In the genomic region with DNA sequence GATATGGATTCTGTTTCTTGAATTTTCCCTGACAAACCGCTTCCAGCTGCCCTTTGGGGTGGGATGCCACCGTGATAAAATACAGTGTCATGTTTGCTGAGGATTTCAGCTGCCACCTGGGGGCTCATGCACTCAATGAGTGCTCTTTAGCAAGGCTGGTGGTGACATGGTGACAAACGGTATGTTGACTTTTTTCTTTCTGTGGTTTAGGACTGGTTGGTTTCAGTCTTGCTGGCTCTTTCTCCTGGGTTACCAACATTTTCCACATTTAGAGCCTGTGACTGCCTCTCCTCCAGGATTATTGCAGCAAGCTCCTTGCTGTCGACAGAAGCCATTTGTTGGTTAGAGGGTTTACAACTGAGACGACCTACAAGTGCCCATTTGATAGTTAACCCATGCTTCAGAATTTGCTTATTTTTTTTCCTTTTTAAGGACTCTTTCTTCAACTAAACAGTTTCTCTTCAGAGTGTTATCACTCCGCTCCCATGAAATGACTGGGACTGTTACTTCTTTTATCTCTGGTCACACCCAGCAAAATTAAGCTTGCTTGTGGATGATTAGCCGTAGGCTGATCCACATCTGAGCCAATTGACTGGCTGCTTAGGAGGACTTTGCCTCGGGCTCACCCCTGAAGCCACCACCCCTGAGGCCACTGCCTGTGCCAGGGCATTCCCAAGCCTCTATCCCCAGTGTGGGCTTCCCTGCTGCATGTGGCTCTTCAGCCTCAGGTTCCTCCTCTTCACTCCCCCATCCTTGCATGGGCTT, we compare ENCODE assay signal across 10 cellular contexts. TPM values are rescaled to one million over a fixed set of nuclear protein-coding genes. Genes with fewer than 3 reads are reported as not detected.
A peak's percentile ranks its signal among the peaks of the same experiment; 100 is the strongest.
DNase-seq lines count a peak whose midpoint lies in the region; ATAC-seq and TF ChIP-seq lines count a peak whose summit lies in the region.
"Had no signal": no experiment of that assay in that cellular context is flagged by ENCODE, and none has a peak within 500 bp of the region (broad histone marks: within the 10 kb centered on the region; RNA-seq: fewer than 3 reads in every experiment).

No MANE protein-coding gene starts in this region.

- peak overlapping the region in 1 of 2 donors; percentile 80 for H3K27ac Mint-ChIP-seq in activated naive CD4-positive, alpha-beta T cell treated with anti-CD3 and anti-CD28 coated beads, Interleukin-2, amount 50 U/mL, for 72 hours

- H3K27ac ChIP-seq in duodenal mucosa (ENCODE audit: low read depth, low read length), result no peak overlapping the region
- peak overlapping the region in 1 of 4 donors; percentile 19 for H3K27ac ChIP-seq in transverse colon
- H3K27ac ChIP-seq: body of pancreas had no signal

- H3K36me3 ChIP-seq in duodenal mucosa (ENCODE audit: control insufficient read depth in 1 of 2, insufficient read depth in 2 of 2, low read length in 2 of 2) (no peaks in the 10 kb centered on the region), transverse colon (no peaks in the 10 kb centered on the region)

- H3K9me3 Mint-ChIP-seq in activated naive CD4-positive, alpha-beta T cell treated with anti-CD3 and anti-CD28 coated beads, Interleukin-2, amount 50 U/mL, for 72 hours, result no peaks in the 10 kb centered on the region

- no peaks in the 10 kb centered on the region for H3K36me3 Mint-ChIP-seq in activated naive CD4-positive, alpha-beta T cell treated with anti-CD3 and anti-CD28 coated beads, Interleukin-2, amount 50 U/mL, for 72 hours

- peak in 1 of 2 donors; percentile 13 for DNase-seq in activated naive CD4-positive, alpha-beta T cell treated with anti-CD3 and anti-CD28 coated beads, Interleukin-2, amount 50 U/mL, for 72 hours (ENCODE audit: low spot score in 2 of 2)
- DNase-seq in activated naive CD4-positive, alpha-beta T cell (lab: John Stamatoyannopoulos, UW), result no peak
- peak; percentile 72 for DNase-seq in NCI-H2029 (lab: John Stamatoyannopoulos, UW)
- DNase-seq in transverse colon, result peak; percentile 63
- no peak for DNase-seq in iPS-NIHi7 (ENCODE audit: extremely low spot score)
- DNase-seq: body of pancreas, kidney had no signal

- H3K27me3 ChIP-seq in duodenal mucosa (ENCODE audit: control insufficient read depth in 1 of 2, insufficient read depth in 2 of 2, low read length in 2 of 2), result peaks cover 0 to under 1% of the 10 kb centered on the region in 2 donors
- no peaks in the 10 kb centered on the region for H3K27me3 ChIP-seq in transverse colon
- H3K27me3 ChIP-seq: body of pancreas had no signal

- in situ Hi-C loops in transverse colon (cut with MboI; ENCODE audit: low pct_ligation_motif_present in 1 of 4, low pct_unique_long_range_greater_than_20kb in 1 of 4, low sequenced_read_pairs in 3 of 4), result no loop called here

- H3K4me1 ChIP-seq in duodenal mucosa (ENCODE audit: control insufficient read depth in 1 of 2, insufficient read depth in 2 of 2, low read length in 2 of 2), result peaks cover 23 to 24% of the 10 kb centered on the region in 2 donors
- H3K4me1 ChIP-seq in transverse colon, result peaks cover 4 to 18% (median 8%) of the 10 kb centered on the region in 4 donors
- H3K4me1 ChIP-seq: body of pancreas had no signal

- no peak for TF ChIP-seq POLR2A in transverse colon (IDR thresholded peaks at IDR 0.05)
- no peak for TF ChIP-seq POLR2A in GM18505 (IDR thresholded peaks at IDR 0.05; ENCODE audit: borderline replicate concordance, extremely low read depth, insufficient read depth, insufficient read length)

- peak overlapping the region; percentile 37 to 41 for H3K4me3 ChIP-seq in duodenal mucosa (ENCODE audit: low read depth in 1 of 2, low read length in 2 of 2)
- H3K4me3 ChIP-seq in transverse colon, result no peak overlapping the region
- H3K4me3 ChIP-seq: body of pancreas had no signal

- 27 to 30% methylated on average over 5 to 8 of the region's 8 CpGs for WGBS in transverse colon (ENCODE audit: low coverage in 1 of 2), 2 donors

- no peak for TF ChIP-seq EP300 in transverse colon (IDR thresholded peaks at IDR 0.05; ENCODE audit: low read depth)

- H3K9me3 ChIP-seq in duodenal mucosa (ENCODE audit: control insufficient read depth in 1 of 2, low read length in 2 of 2), result no peaks in the 10 kb centered on the region
- H3K9me3 ChIP-seq in transverse colon, result no peaks in the 10 kb centered on the region
- H3K9me3 ChIP-seq: body of pancreas had no signal

- ATAC-seq in activated naive CD4-positive, alpha-beta T cell treated with anti-CD3 and anti-CD28 coated beads, Interleukin-2, amount 50 U/mL, for 72 hours, result peak; percentile 79 to 93
- ATAC-seq in GM19035 (IDR thresholded peaks at IDR 0.05; ENCODE audit: unreplicated experiment) (no peak), GM18505 (IDR thresholded peaks at IDR 0.05; ENCODE audit: unreplicated experiment) (no peak)
- ATAC-seq: body of pancreas had no signal

- TF ChIP-seq CTCF in transverse colon (IDR thresholded peaks at IDR 0.05), result no peak

- intact Hi-C loops in transverse colon (cut with DNase I; ENCODE audit: low total_unique reads), result no loop called here

- H3K9ac ChIP-seq in duodenal mucosa (ENCODE audit: low read depth in 1 of 2, low read length in 2 of 2), result no peak overlapping the region

RNA-seq across cellular contexts. Expression of a gene that starts 48.4 kb away (rescaled TPM):
- 10 to 100 TPM; 24.0 to 29.6 TPM for total RNA-seq in activated naive CD4-positive, alpha-beta T cell treated with anti-CD3 and anti-CD28 coated beads, Interleukin-2, amount 50 U/mL, for 72 hours
- total RNA-seq in transverse colon, result 10 to 100 TPM; 23.6 to 40.8 (median 30.0) TPM

Comparison
In these comparisons a context has a peak if more than half of its experiments do, and no peak if none do; other contexts are left out.
1. ATAC-seq: peak in activated naive CD4-positive, alpha-beta T cell treated with anti-CD3 and anti-CD28 coated beads, Interleukin-2, amount 50 U/mL, for 72 hours (2 of 2); none in GM19035 (single experiment) and GM18505 (single experiment).
2. DNase-seq: peak in NCI-H2029 (single experiment) and transverse colon (single experiment); none in activated naive CD4-positive, alpha-beta T cell (0 of 4) and iPS-NIHi7 (single experiment).
3. H3K4me3 ChIP-seq: peak in duodenal mucosa (2 of 2); none in transverse colon (0 of 4).